In genomic region chr3:157515398-157515797, GRCh38 we compare ENCODE assay signal across 23 cellular contexts. TPM values are rescaled to one million over a fixed set of nuclear protein-coding genes. Genes with fewer than 3 reads are reported as not detected.
DNase-seq lines count a peak whose midpoint lies in the region; ATAC-seq, FAIRE-seq and TF ChIP-seq lines count a peak whose summit lies in the region.
"Had no signal": no experiment of that assay in that cellular context is flagged by ENCODE, and none has a peak within 500 bp of the region (broad histone marks: within the 10 kb centered on the region; RNA-seq: fewer than 3 reads in every experiment).

No MANE protein-coding gene starts in this region.

- H3K4me1 Mint-ChIP-seq in activated CD4-positive, alpha-beta T cell treated with anti-CD3 and anti-CD28 coated beads, Interleukin-2, amount 10 ng/mL, durations not matched to agents 24 days and 14 days, result no peaks in the 10 kb centered on the region
- H3K4me1 Mint-ChIP-seq: CD4-positive, CD25-positive, alpha-beta regulatory T cell had no signal

- H3K27me3 ChIP-seq in left lung (no peaks in the 10 kb centered on the region), aorta (ENCODE audit: control insufficient read depth in 1 of 2, insufficient read depth in 2 of 2, low read length in 1 of 2) (no peaks in the 10 kb centered on the region), small intestine (ENCODE audit: control insufficient read depth in 2 of 2, insufficient read depth in 2 of 2, low read length in 2 of 2) (no peaks in the 10 kb centered on the region)
- H3K27me3 ChIP-seq: BLaER1 had no signal

- H3K27ac ChIP-seq in left lung, result no peak overlapping the region
- no peak overlapping the region for H3K27ac ChIP-seq in aorta (ENCODE audit: low read depth in 1 of 2, low read length in 2 of 2)
- H3K27ac ChIP-seq in small intestine (ENCODE audit: low read depth in 1 of 2, low read length in 1 of 2), result no peak overlapping the region
- H3K27ac ChIP-seq: BLaER1, SK-N-MC had no signal

- no peak overlapping the region for H3K27ac Mint-ChIP-seq in activated CD4-positive, alpha-beta T cell treated with anti-CD3 and anti-CD28 coated beads, Interleukin-2, amount 10 ng/mL, durations not matched to agents 24 days and 14 days
- H3K27ac Mint-ChIP-seq: CD4-positive, CD25-positive, alpha-beta regulatory T cell had no signal

- H3K4me3 ChIP-seq in left lung (no peak overlapping the region), aorta (ENCODE audit: low read length in 2 of 2) (no peak overlapping the region), small intestine (ENCODE audit: low read depth in 1 of 2, low read length in 2 of 2) (no peak overlapping the region)
- H3K4me3 ChIP-seq: BLaER1, SK-N-MC had no signal

- no peak overlapping the region for H3K4me3 Mint-ChIP-seq in activated CD4-positive, alpha-beta T cell treated with anti-CD3 and anti-CD28 coated beads, Interleukin-2, amount 10 ng/mL, durations not matched to agents 24 days and 14 days
- H3K4me3 Mint-ChIP-seq: CD4-positive, CD25-positive, alpha-beta regulatory T cell had no signal

- DNase-seq in activated CD4-positive, alpha-beta T cell treated with anti-CD3 and anti-CD28 coated beads, Interleukin-2, amount 10 ng/mL, durations not matched to agents 24 days and 14 days, result peak; percentile 17
- DNase-seq in activated CD4-positive, alpha-beta T cell treated with anti-CD3 and anti-CD28 coated beads, Interleukin-2, amount 50 U/mL, for 4 hours, result no peak
- peak; percentile 91 for DNase-seq in NCI-H69 (lab: John Stamatoyannopoulos, UW)
- no peak for DNase-seq in left lung
- DNase-seq in aorta, result no peak
- DNase-seq in kidney glomerular epithelial cell (lab: John Stamatoyannopoulos, UW), result no peak
- no peak for DNase-seq in small intestine
- DNase-seq: CD4-positive, CD25-positive, alpha-beta regulatory T cell; KBM-7; NCI-H1092; NCI-H1436; NCI-H187; NCI-H446; NCI-H524 treated with DMSO at 0.1 percent for 48 hours; NCI-H82; SIG-M5 had no signal

- WGBS in aorta, 2 donors, result 82% methylated on average over 5 of the region's 5 CpGs
- WGBS in small intestine, 3 donors, result 66 to 77% (median 74%) methylated on average over 5 of the region's 5 CpGs

- no peak for FAIRE-seq in small intestine (lab: Jason Lieb, UNC)
- FAIRE-seq: A204.1, GM18507, HepG2, RCC 7860 had no signal

- H3K4me1 ChIP-seq in left lung, result no peaks in the 10 kb centered on the region
- H3K4me1 ChIP-seq in aorta (ENCODE audit: control insufficient read depth in 1 of 2, insufficient read depth in 2 of 2, low read length in 2 of 2), result no peaks in the 10 kb centered on the region
- H3K4me1 ChIP-seq in small intestine (ENCODE audit: control insufficient read depth in 2 of 2, insufficient read depth in 1 of 2, low read depth in 1 of 2, low read length in 1 of 2), result no peaks in the 10 kb centered on the region
- H3K4me1 ChIP-seq: BLaER1 had no signal

- peak; percentile 77 for ATAC-seq in left lung
- ATAC-seq in aorta (ENCODE audit: low FRiP score), result no peak
- ATAC-seq: HepG2 had no signal

- no peaks in the 10 kb centered on the region for H3K9me3 ChIP-seq in left lung
- H3K9me3 ChIP-seq in aorta (ENCODE audit: control insufficient read depth, low read length), result no peaks in the 10 kb centered on the region
- H3K9me3 ChIP-seq in small intestine (ENCODE audit: control insufficient read depth, low read depth), result no peaks in the 10 kb centered on the region
- H3K9me3 ChIP-seq: BLaER1 had no signal

- H3K27me3 Mint-ChIP-seq in activated CD4-positive, alpha-beta T cell treated with anti-CD3 and anti-CD28 coated beads, Interleukin-2, amount 10 ng/mL, durations not matched to agents 24 days and 14 days, result no peaks in the 10 kb centered on the region
- H3K27me3 Mint-ChIP-seq: CD4-positive, CD25-positive, alpha-beta regulatory T cell had no signal

- H3K36me3 ChIP-seq in left lung (no peaks in the 10 kb centered on the region), aorta (ENCODE audit: control insufficient read depth in 1 of 2, insufficient read depth in 2 of 2, low read length in 1 of 2) (no peaks in the 10 kb centered on the region), small intestine (ENCODE audit: control insufficient read depth in 2 of 2, insufficient read depth in 2 of 2, low read length in 2 of 2) (no peaks in the 10 kb centered on the region)
- H3K36me3 ChIP-seq: BLaER1 had no signal

- no peak for TF ChIP-seq CTCF in left lung (IDR thresholded peaks at IDR 0.05)

- intact Hi-C loops in activated CD4-positive, alpha-beta T cell treated with anti-CD3 and anti-CD28 coated beads, Interleukin-2, amount 10 ng/mL, durations not matched to agents 24 days and 14 days (cut with micrococcal nuclease), result no loop called here
- intact Hi-C loops in left lung (cut with DNase I) (no loop called here), aorta (cut with DNase I) (no loop called here)

- H3K36me3 Mint-ChIP-seq in activated CD4-positive, alpha-beta T cell treated with anti-CD3 and anti-CD28 coated beads, Interleukin-2, amount 10 ng/mL, durations not matched to agents 24 days and 14 days (ENCODE audit: low read depth), result no peaks in the 10 kb centered on the region
- H3K36me3 Mint-ChIP-seq: CD4-positive, CD25-positive, alpha-beta regulatory T cell had no signal

- no peaks in the 10 kb centered on the region for H3K9me3 Mint-ChIP-seq in activated CD4-positive, alpha-beta T cell treated with anti-CD3 and anti-CD28 coated beads, Interleukin-2, amount 10 ng/mL, durations not matched to agents 24 days and 14 days

RNA-seq across cellular contexts. Expression of gene VEPH1, which starts 12.2 kb away (rescaled TPM):
- total RNA-seq in activated CD4-positive, alpha-beta T cell treated with anti-CD3 and anti-CD28 coated beads, Interleukin-2, amount 10 ng/mL, durations not matched to agents 24 days and 14 days, result not detected in 2 replicates
- 100 to 1,000 TPM in 1 of 2 donors, 10 to 100 TPM in 1; 86.8 to 143 TPM for total RNA-seq in left lung
- total RNA-seq in aorta, result under 1 TPM in 1 of 2 donors, not detected in 1; 0.81 TPM
- under 1 TPM in 1 of 2 donors, not detected in 1; 0.77 TPM for polyA plus RNA-seq in aorta
- under 1 TPM in 1 of 3 donors, not detected in 2; 0.04 TPM for polyA plus RNA-seq in small intestine
- total RNA-seq: HepG2, OCI-LY7 had no signal
- polyA plus RNA-seq: CD4-positive, CD25-positive, alpha-beta regulatory T cell; HepG2 had no signal

Comparison
In these comparisons a context has a peak if more than half of its experiments do, and no peak if none do; other contexts are left out.
1. DNase-seq: peak in activated CD4-positive, alpha-beta T cell treated with anti-CD3 and anti-CD28 coated beads, Interleukin-2, amount 10 ng/mL, durations not matched to agents 24 days and 14 days (single experiment) and NCI-H69 (single experiment); none in activated CD4-positive, alpha-beta T cell treated with anti-CD3 and anti-CD28 coated beads, Interleukin-2, amount 50 U/mL, for 4 hours (0 of 2), left lung (0 of 2), aorta (0 of 2), kidney glomerular epithelial cell (single experiment) and small intestine (single experiment).
2. RNA of gene VEPH1, which starts 12.2 kb away (total RNA-seq): 86.8 to 143 TPM in left lung; 0.81 TPM in aorta and not detected in activated CD4-positive, alpha-beta T cell treated with anti-CD3 and anti-CD28 coated beads, Interleukin-2, amount 10 ng/mL, durations not matched to agents 24 days and 14 days; every median in the first group is over 10 times any median in the second.